Comparison of ENCODE assay signal across 8 cellular contexts in the genomic region with DNA sequence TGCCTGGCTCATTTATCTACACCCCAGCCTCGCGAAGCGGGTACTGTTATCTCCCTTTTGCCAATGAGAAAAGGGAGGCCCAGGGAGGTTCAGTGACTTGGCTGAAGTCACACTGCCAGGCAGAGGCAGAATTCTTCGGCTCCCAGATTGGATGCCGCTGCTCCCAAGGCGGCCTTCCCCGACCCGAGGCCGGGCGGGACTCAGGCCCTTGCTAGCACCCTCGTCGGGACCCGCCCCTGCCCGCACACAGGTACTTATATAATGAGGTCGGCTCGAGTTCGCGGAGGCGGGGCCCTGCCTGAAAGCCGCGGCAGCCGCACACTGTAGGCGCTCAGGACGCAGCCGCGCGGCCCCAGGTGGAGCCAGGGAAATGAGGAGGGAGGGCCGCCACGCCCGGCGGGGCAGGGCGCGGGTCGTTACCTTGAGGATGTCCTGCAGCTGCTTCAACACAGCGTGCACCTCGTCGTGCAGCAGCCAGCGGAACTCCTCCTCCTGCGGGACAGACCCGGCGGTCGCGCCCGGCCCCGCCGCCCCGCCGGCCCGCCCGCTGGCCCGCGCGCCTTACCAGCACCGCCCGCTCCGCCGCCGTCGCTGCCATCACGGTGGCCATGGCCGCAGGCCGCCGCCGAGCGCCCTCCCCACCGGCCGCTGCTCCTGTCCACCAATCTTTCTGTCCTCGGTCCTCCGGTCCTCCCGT. TPM values are rescaled to one million over a fixed set of nuclear protein-coding genes. Genes with fewer than 3 reads are reported as not detected.
DNase-seq lines count a peak whose midpoint lies in the region; ATAC-seq and TF ChIP-seq lines count a peak whose summit lies in the region.

A gene with protein sequence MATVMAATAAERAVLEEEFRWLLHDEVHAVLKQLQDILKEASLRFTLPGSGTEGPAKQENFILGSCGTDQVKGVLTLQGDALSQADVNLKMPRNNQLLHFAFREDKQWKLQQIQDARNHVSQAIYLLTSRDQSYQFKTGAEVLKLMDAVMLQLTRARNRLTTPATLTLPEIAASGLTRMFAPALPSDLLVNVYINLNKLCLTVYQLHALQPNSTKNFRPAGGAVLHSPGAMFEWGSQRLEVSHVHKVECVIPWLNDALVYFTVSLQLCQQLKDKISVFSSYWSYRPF (minus strand): TSS at position 672 of the 697 bp plus-strand sequence. CDS start 62 bp downstream, at position 610.

- H3K27me3 Mint-ChIP-seq in neural progenitor cell (ENCODE audit: insufficient read depth, low read depth), result peaks cover 6% of the 10 kb centered on the region

- TF ChIP-seq CTCF in DND-41 (IDR thresholded peaks at IDR 0.05; ENCODE audit: borderline replicate concordance, extremely low read depth, low read length, poor library complexity, severe bottlenecking) (no peak), foreskin keratinocyte (conservative IDR thresholded peaks at IDR 0.05) (no peak), neural progenitor cell (IDR thresholded peaks at IDR 0.05) (no peak)

- ATAC-seq in DND-41 (ENCODE audit: insufficient read depth, low read depth) (peak; percentile 46), GM21737 (IDR thresholded peaks at IDR 0.05; ENCODE audit: unreplicated experiment) (peak; percentile 46), foreskin keratinocyte (peak; percentile 67)

- peak within 1 kb of the TSS; percentile 59 for H3K9ac ChIP-seq in DND-41 (ENCODE audit: low read depth, low read length)
- no peak within 1 kb of the TSS for H3K9ac ChIP-seq in neural progenitor cell
- peak within 1 kb of the TSS; percentile 74 to 84 for H3K9ac ChIP-seq in stomach smooth muscle (ENCODE audit: low read length in 2 of 2)

- peaks cover 15% of the 10 kb centered on the region for H3K4me1 Mint-ChIP-seq in neural progenitor cell

- peak within 1 kb of the TSS; percentile 90 for H3K4me3 Mint-ChIP-seq in neural progenitor cell

- peak; percentile 64 for DNase-seq in DND-41
- peak; percentile 26 for DNase-seq in KG1 (lab: John Stamatoyannopoulos, UW)
- DNase-seq in RPMI7951 (ENCODE audit: low read depth), result peak; percentile 52
- peak; percentile 93 for DNase-seq in activated effector memory CD4-positive, alpha-beta T cell treated with anti-CD3 and anti-CD28 coated beads, Interleukin-2, amount 50 U/mL, for 16 hours
- peak; percentile 70 to 82 for DNase-seq in foreskin keratinocyte
- DNase-seq in neural progenitor cell (ENCODE audit: low spot score), result peak; percentile 94

- no peaks in the 10 kb centered on the region for H3K27me3 ChIP-seq in DND-41 (ENCODE audit: insufficient read depth, low read length, poor library complexity)
- H3K27me3 ChIP-seq in foreskin keratinocyte, result no peaks in the 10 kb centered on the region
- no peaks in the 10 kb centered on the region for H3K27me3 ChIP-seq in neural progenitor cell
- H3K27me3 ChIP-seq in stomach smooth muscle (ENCODE audit: control insufficient read depth in 1 of 2, insufficient read depth in 2 of 2, low read length in 2 of 2), result no peaks in the 10 kb centered on the region

- H3K4me1 ChIP-seq in DND-41 (ENCODE audit: insufficient read depth, low read length), result peaks cover 24% of the 10 kb centered on the region
- peaks cover 10% of the 10 kb centered on the region for H3K4me1 ChIP-seq in foreskin keratinocyte
- H3K4me1 ChIP-seq in neural progenitor cell, result peaks cover 15% of the 10 kb centered on the region
- peaks cover 31% of the 10 kb centered on the region for H3K4me1 ChIP-seq in stomach smooth muscle (ENCODE audit: control insufficient read depth, insufficient read depth, low read length)

- peaks cover 8% of the 10 kb centered on the region for H3K36me3 Mint-ChIP-seq in neural progenitor cell

- no peaks in the 10 kb centered on the region for H3K9me3 ChIP-seq in DND-41 (ENCODE audit: insufficient read depth, low read length, severe bottlenecking)
- H3K9me3 ChIP-seq in neural progenitor cell (ENCODE audit: low read depth), result no peaks in the 10 kb centered on the region
- no peaks in the 10 kb centered on the region for H3K9me3 ChIP-seq in stomach smooth muscle (ENCODE audit: control insufficient read depth in 2 of 2, low read length in 2 of 2)

- peaks cover 24% of the 10 kb centered on the region for H3K36me3 ChIP-seq in DND-41 (ENCODE audit: insufficient read depth, low read length)
- H3K36me3 ChIP-seq in neural progenitor cell, result no peaks in the 10 kb centered on the region
- peaks cover 22 to 29% of the 10 kb centered on the region in 2 donors for H3K36me3 ChIP-seq in stomach smooth muscle (ENCODE audit: control insufficient read depth in 2 of 2, insufficient read depth in 2 of 2, low read length in 2 of 2)

- peak within 1 kb of the TSS; percentile 88 for H3K27ac Mint-ChIP-seq in neural progenitor cell

- H3K4me2 ChIP-seq in DND-41 (ENCODE audit: insufficient read depth, low read length), result peak within 1 kb of the TSS; percentile 91
- H3K4me2 ChIP-seq in neural progenitor cell, result peak within 1 kb of the TSS; percentile 83

- H3K4me3 ChIP-seq in DND-41 (ENCODE audit: low read depth in 1 of 2, low read length in 2 of 2) (peak within 1 kb of the TSS; percentile 70 to 84; a peak in 3 of 4 replicates), neural progenitor cell (peak within 1 kb of the TSS; percentile 91), stomach smooth muscle (ENCODE audit: low read length in 2 of 2) (peak within 1 kb of the TSS; percentile 73 to 83)

- H3F3A ChIP-seq in neural progenitor cell (ENCODE audit: low read depth), result peaks cover 45% of the 10 kb centered on the region

- H3K9me3 Mint-ChIP-seq in neural progenitor cell, result no peaks in the 10 kb centered on the region

- H3K79me2 ChIP-seq in DND-41 (ENCODE audit: insufficient read depth, low read length) (no peaks in the 10 kb centered on the region), neural progenitor cell (ENCODE audit: low read depth) (peaks cover 5% of the 10 kb centered on the region)

- H2AFZ ChIP-seq in DND-41 (ENCODE audit: low read depth, low read length), result peak within 1 kb of the TSS; percentile 89
- peak within 1 kb of the TSS; percentile 89 for H2AFZ ChIP-seq in neural progenitor cell (replicated peaks)

- peaks cover 6% of the 10 kb centered on the region; the same call in 1 of the 2 replicates for H4K20me1 ChIP-seq in DND-41 (ENCODE audit: insufficient read depth, low read length)
- H4K20me1 ChIP-seq in neural progenitor cell (ENCODE audit: low read depth), result no peaks in the 10 kb centered on the region

- peak within 1 kb of the TSS; percentile 65 for H3K27ac ChIP-seq in DND-41 (ENCODE audit: low read length)
- no peak within 1 kb of the TSS for H3K27ac ChIP-seq in foreskin keratinocyte
- H3K27ac ChIP-seq in neural progenitor cell, result peak within 1 kb of the TSS; percentile 87
- H3K27ac ChIP-seq in stomach smooth muscle (ENCODE audit: low read length), result peak within 1 kb of the TSS; percentile 78

RNA-seq across cellular contexts. Expression of the gene that starts here (rescaled TPM):
- 13.1 and 16.9 TPM in 2 replicates for total RNA-seq in RPMI7951 (2014; rRNA removed; shearing (Covaris generic))
- 22.5 and 23.6 TPM in 2 replicates for total RNA-seq in foreskin keratinocyte
- polyA plus RNA-seq in foreskin keratinocyte, result 27.3 and 27.6 TPM in 2 replicates
- total RNA-seq in neural progenitor cell (ENCODE audit: low replicate concordance), result 22.2 and 49.3 TPM in 2 replicates

Comparison
In these comparisons a context has a peak if more than half of its experiments do, and no peak if none do; other contexts are left out.
1. DNase-seq: peak in every context shown above with its lines; median percentile 94 in neural progenitor cell; 93 in activated effector memory CD4-positive, alpha-beta T cell treated with anti-CD3 and anti-CD28 coated beads, Interleukin-2, amount 50 U/mL, for 16 hours; 76 in foreskin keratinocyte; 64 in DND-41; 52 in RPMI7951; 26 in KG1.